Comparison of ENCODE assay signal across 22 cellular contexts in the genomic region with DNA sequence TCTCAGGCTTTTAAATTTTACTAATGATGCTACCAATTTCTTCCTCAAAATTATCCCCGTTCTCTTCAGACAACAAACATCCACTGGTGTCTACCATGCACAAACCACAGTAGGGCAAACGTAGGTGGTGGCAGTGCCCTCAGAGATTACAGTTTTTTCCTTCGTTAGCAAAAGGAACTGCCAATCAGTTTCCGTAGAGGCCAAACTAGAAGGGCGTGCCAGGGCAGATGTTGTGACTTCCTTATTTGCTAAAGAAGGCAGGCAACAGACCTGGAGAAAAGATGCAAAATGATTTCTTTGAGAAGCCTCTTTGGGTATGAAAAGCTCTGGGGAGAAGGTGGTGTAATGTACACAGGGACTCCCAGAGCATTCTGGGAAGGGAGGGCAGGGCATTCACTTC. TPM values are rescaled to one million over a fixed set of nuclear protein-coding genes. Genes with fewer than 3 reads are reported as not detected.
"Had no signal": no experiment of that assay in that cellular context is flagged by ENCODE, and none has a peak within 500 bp of the region (broad histone marks: within the 10 kb centered on the region; RNA-seq: fewer than 3 reads in every experiment).

No MANE protein-coding gene starts in this region.

- H3K27me3 ChIP-seq: cardiac muscle cell, heart left ventricle, tibial nerve, vagina had no signal

- H3K36me3 ChIP-seq: cardiac muscle cell, heart left ventricle, tibial nerve, vagina, WERI-Rb-1 had no signal

- DNase-seq: activated CD4-positive, alpha-beta T cell treated with anti-CD3 and anti-CD28 coated beads, Interleukin-2, amount 50 U/mL, for 48 hours; activated naive CD4-positive, alpha-beta T cell treated with anti-CD3 and anti-CD28 coated beads, Interleukin-2, amount 10 ng/mL, durations not matched to agents 7 days and 5 days; activated T-cell treated with anti-CD3 and anti-CD28 coated beads, Interleukin-2, amount 50 U/mL, for 24 hours; dorsolateral prefrontal cortex; endodermal cell; heart left ventricle; mammary epithelial cell; natural killer cell; right cardiac atrium; stimulated activated CD4-positive, alpha-beta T cell treated with anti-CD3 and anti-CD28 coated beads, Interleukin-15, amount 100 ng/mL, for 24 hours; stimulated activated CD4-positive, alpha-beta T cell treated with anti-CD3 and anti-CD28 coated beads, Interleukin-4, amount 100 ng/mL, for 24 hours; stimulated activated naive CD4-positive, alpha-beta T cell had no signal

- ATAC-seq: left lobe of liver, natural killer cell had no signal

- H3K9me3 ChIP-seq: heart left ventricle, tibial nerve, vagina had no signal

- H3K27ac ChIP-seq: cardiac muscle cell, dorsolateral prefrontal cortex, skin epidermis, tibial nerve, vagina, WERI-Rb-1 had no signal

- H3K4me3 ChIP-seq: cardiac muscle cell, dorsolateral prefrontal cortex, heart left ventricle, skin epidermis, tibial nerve, vagina had no signal

- FAIRE-seq: frontal cortex, islet of Langerhans had no signal

RNA-seq across cellular contexts. Expression of a gene that starts 7.6 kb away (rescaled TPM):
- total RNA-seq: cardiac muscle cell, endodermal cell, epithelial cell of proximal tubule, frontal cortex, mammary epithelial cell, natural killer cell, progenitor cell of endocrine pancreas had no signal
- polyA plus RNA-seq: cardiac muscle cell, mammary epithelial cell had no signal

RNA-seq across cellular contexts. Expression of a gene that starts 28.2 kb away (rescaled TPM):
- total RNA-seq: epithelial cell of proximal tubule, mammary epithelial cell, natural killer cell, tibial nerve, vagina had no signal
